ENCODE assay signal across 8 cellular contexts in genomic region chr11:61581030-61581928, GRCh38.
DNase-seq lines count a peak whose midpoint lies in the region; ATAC-seq lines count a peak whose summit lies in the region.

A gene with protein sequence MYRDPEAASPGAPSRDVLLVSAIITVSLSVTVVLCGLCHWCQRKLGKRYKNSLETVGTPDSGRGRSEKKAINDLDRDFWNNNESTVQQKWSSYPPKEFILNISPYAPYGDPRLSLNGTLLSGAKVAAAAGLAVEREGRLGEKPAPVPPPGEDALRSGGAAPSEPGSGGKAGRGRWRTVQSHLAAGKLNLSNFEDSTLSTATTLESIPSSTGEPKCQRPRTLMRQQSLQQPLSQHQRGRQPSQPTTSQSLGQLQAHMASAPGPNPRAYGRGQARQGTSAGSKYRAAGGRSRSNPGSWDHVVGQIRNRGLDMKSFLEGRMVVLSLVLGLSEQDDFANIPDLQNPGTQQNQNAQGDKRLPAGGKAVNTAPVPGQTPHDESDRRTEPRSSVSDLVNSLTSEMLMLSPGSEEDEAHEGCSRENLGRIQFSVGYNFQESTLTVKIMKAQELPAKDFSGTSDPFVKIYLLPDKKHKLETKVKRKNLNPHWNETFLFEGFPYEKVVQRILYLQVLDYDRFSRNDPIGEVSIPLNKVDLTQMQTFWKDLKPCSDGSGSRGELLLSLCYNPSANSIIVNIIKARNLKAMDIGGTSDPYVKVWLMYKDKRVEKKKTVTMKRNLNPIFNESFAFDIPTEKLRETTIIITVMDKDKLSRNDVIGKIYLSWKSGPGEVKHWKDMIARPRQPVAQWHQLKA (minus strand): TSS chr11:61581076. CDS start chr11:61580820, 256 bp downstream.

- ATAC-seq in GM19324 (IDR thresholded peaks at IDR 0.05; ENCODE audit: low FRiP score, unreplicated experiment), result peak; percentile 70
- peak; percentile 68 for ATAC-seq in HG03457 (IDR thresholded peaks at IDR 0.05; ENCODE audit: unreplicated experiment)

- DNase-seq in Ammon's horn (ENCODE audit: low spot score) (peak; percentile 95), NCI-H510A treated with DMSO at 0.1 percent for 48 hours (lab: John Stamatoyannopoulos, UW) (peak; percentile 95), kidney glomerular epithelial cell (lab: John Stamatoyannopoulos, UW) (peak; percentile 84)
- peak; percentile 90 to 96 for DNase-seq in activated CD4-positive, alpha-beta T cell treated with anti-CD3 and anti-CD28 coated beads for 4 hours
- peak; percentile 88 to 92 for DNase-seq in stimulated activated CD4-positive, alpha-beta T cell treated with anti-CD3 and anti-CD28 coated beads, Interleukin-15, amount 100 ng/mL, for 48 hours (ENCODE audit: low read depth in 2 of 2)

- H3K27ac ChIP-seq in cingulate gyrus (ENCODE audit: low read depth, low read length), result peak within 1 kb of the TSS; percentile 47

Comparison
In these comparisons a context has a peak if more than half of its experiments do, and no peak if none do; other contexts are left out.
1. Peak in every context shown above with its lines: DNase-seq, ATAC-seq and H3K27ac ChIP-seq.